Comparison of ENCODE assay signal across 2 cellular contexts in genomic region chr14:103546651-103547454, GRCh38.
TF ChIP-seq lines count a peak whose summit lies in the region.

No MANE protein-coding gene starts in this region.

TF ChIP-seq in HEK293, 187 proteins besides CTCF, POLR2A, EP300 and RAD21 (continued from another document and continues in another):
- TF ChIP-seq ZBTB48 (tag by site-specific recombination; IDR thresholded peaks at IDR 0.05) (peak; percentile 74; the same call in 1 of the 2 replicates), ZNF184 (tag by site-specific recombination; IDR thresholded peaks at IDR 0.05) (no peak), HOXC10 (CRISPR knock-in tag; IDR thresholded peaks at IDR 0.05) (no peak), ZNF692 (tag by site-specific recombination; IDR thresholded peaks at IDR 0.05) (peak; percentile 97), ZBTB17 (tag by site-specific recombination; IDR thresholded peaks at IDR 0.05) (peak; percentile 78), KLF8 (tag by site-specific recombination; IDR thresholded peaks at IDR 0.05) (peak; percentile 50; the same call in 1 of the 2 replicates), ZNF555 (tag by site-specific recombination; conservative IDR thresholded peaks at IDR 0.05) (no peak), KLF1 (tag by site-specific recombination; IDR thresholded peaks at IDR 0.05) (peak; percentile 25; the same call in 1 of the 2 replicates), SP7 (tag by site-specific recombination; IDR thresholded peaks at IDR 0.05) (peak; percentile 62; the same call in 1 of the 2 replicates), ELK4 (IDR thresholded peaks at IDR 0.05; ENCODE audit: borderline replicate concordance, low read depth, low read length) (no peak), ZNF16 (tag by site-specific recombination; IDR thresholded peaks at IDR 0.05; ENCODE audit: low read depth) (no peak), ZNF157 (tag by site-specific recombination; IDR thresholded peaks at IDR 0.05) (no peak), PBX3 (CRISPR knock-in tag; IDR thresholded peaks at IDR 0.05) (0 out of 2 replicates have a peak, but pooled peaks have one; percentile 43), ZBTB10 (tag by site-specific recombination; IDR thresholded peaks at IDR 0.05) (peak; percentile 91), GLIS2 (tag by site-specific recombination; IDR thresholded peaks at IDR 0.05) (peak; percentile 91), ZNF169 (tag by site-specific recombination; IDR thresholded peaks at IDR 0.05) (no peak), PRDM10 (tag by site-specific recombination; IDR thresholded peaks at IDR 0.05) (0 out of 2 replicates have a peak, but pooled peaks have one; percentile 27), ZNF223 (tag by site-specific recombination; IDR thresholded peaks at IDR 0.05) (peak; percentile 47; the same call in 1 of the 2 replicates)

TF ChIP-seq in endothelial cell of umbilical vein, 7 proteins besides CTCF, POLR2A, EP300 and RAD21 (continued from another document):
- TF ChIP-seq MAX (IDR thresholded peaks at IDR 0.05; ENCODE audit: insufficient read depth, insufficient read length) (no peak), MYC (IDR thresholded peaks at IDR 0.05; ENCODE audit: low read depth, low read length) (no peak), POLR2AphosphoS5 (IDR thresholded peaks at IDR 0.05; ENCODE audit: insufficient read depth, low read depth, low read length) (no peak), JUN (IDR thresholded peaks at IDR 0.05; ENCODE audit: borderline replicate concordance, insufficient read depth, insufficient read length, low read depth) (no peak), FOS (IDR thresholded peaks at IDR 0.05; ENCODE audit: borderline replicate concordance, insufficient read depth, low read length) (no peak), GATA2 (IDR thresholded peaks at IDR 0.05; ENCODE audit: insufficient read depth, insufficient read length, low read depth, low read length) (no peak)
